ENCODE assay signal across 29 cellular contexts in genomic region chr17:66892286-66892685, GRCh38. TPM values are rescaled to one million over a fixed set of nuclear protein-coding genes. Genes with fewer than 3 reads are reported as not detected.
"Had no signal": no experiment of that assay in that cellular context is flagged by ENCODE, and none has a peak within 500 bp of the region (broad histone marks: within the 10 kb centered on the region; RNA-seq: fewer than 3 reads in every experiment).

No MANE protein-coding gene starts in this region.

- DNase-seq: cerebellar nuclear complex; colonic mucosa; dermis blood vessel endothelial cell; erythroblast; foreskin fibroblast; glutamatergic neuron; immature natural killer cell; kidney; left colon; left ventricle myocardium superior; mesenchymal stem cell; midbrain; nucleus accumbens; psoas muscle; retina; right lobe of liver; stimulated activated CD4-positive, alpha-beta T cell treated with anti-CD3 and anti-CD28 coated beads, Interleukin-15, amount 100 ng/mL, for 24 hours; stimulated activated CD4-positive, alpha-beta T cell treated with anti-CD3 and anti-CD28 coated beads, Interleukin-1b, Interleukin-23, amount 100 ng/mL, for 48 hours; stimulated activated CD4-positive, alpha-beta T cell treated with anti-CD3 and anti-CD28 coated beads, Interleukin-4, amount 100 ng/mL, for 24 hours; testis had no signal

- H2AFZ ChIP-seq: neural progenitor cell had no signal

- H3K27ac ChIP-seq: colonic mucosa, gastroesophageal sphincter, neural progenitor cell, psoas muscle, right lobe of liver, spleen, testis, tibial nerve had no signal

- ATAC-seq: gastroesophageal sphincter; left colon; left ventricle myocardium superior; natural killer cell treated with Interleukin-12 subunit alpha and Interleukin-12 subunit beta and Interleukin-15 and Interleukin-18, amount 100 ng/mL, for 72 hours; psoas muscle; right lobe of liver; stimulated activated memory B cell treated with anti-CD40 and anti-IgM and Interleukin-4, amounts not matched to agents 10 μg/mL and 1 μg/mL and 100 μg/mL, for 72 hours had no signal

- H3K9ac ChIP-seq: neural progenitor cell had no signal

- H3K4me2 ChIP-seq: neural progenitor cell had no signal

- H3K4me1 ChIP-seq: colonic mucosa, gastroesophageal sphincter, neural progenitor cell, psoas muscle, right lobe of liver, spleen, testis, tibial nerve had no signal

- H3K36me3 ChIP-seq: colonic mucosa, gastroesophageal sphincter, neural progenitor cell, right lobe of liver, spleen, tibial nerve had no signal

- H3K9me3 ChIP-seq: colonic mucosa, gastroesophageal sphincter, psoas muscle, right lobe of liver, spleen, testis, tibial nerve had no signal

- H3K4me3 ChIP-seq: colonic mucosa, gastroesophageal sphincter, lung, neural progenitor cell, psoas muscle, right lobe of liver, spleen, testis, tibial nerve had no signal

- H3K27me3 ChIP-seq: colonic mucosa, neural progenitor cell, right lobe of liver, spleen, testis, tibial nerve had no signal

RNA-seq across cellular contexts. Expression of gene CACNG5, which starts 57.4 kb away (rescaled TPM):
- total RNA-seq: dermis blood vessel endothelial cell; endothelial cell of umbilical vein; gastroesophageal sphincter; kidney; left colon; left ventricle myocardium superior; lung; natural killer cell treated with Interleukin-12 subunit alpha and Interleukin-12 subunit beta and Interleukin-15 and Interleukin-18, amount 100 ng/mL, for 72 hours; psoas muscle; right lobe of liver; tibial nerve; ureter had no signal
- polyA plus RNA-seq: endothelial cell of umbilical vein, immature natural killer cell, lung, psoas muscle had no signal
